In genomic region chr17:35467824-35468223, GRCh38 we compare ENCODE assay signal across 26 cellular contexts. TPM values are rescaled to one million over a fixed set of nuclear protein-coding genes. Genes with fewer than 3 reads are reported as not detected.
DNase-seq lines count a peak whose midpoint lies in the region; ATAC-seq and TF ChIP-seq lines count a peak whose summit lies in the region.
"Had no signal": no experiment of that assay in that cellular context is flagged by ENCODE, and none has a peak within 500 bp of the region (broad histone marks: within the 10 kb centered on the region; RNA-seq: fewer than 3 reads in every experiment).

No MANE protein-coding gene starts in this region.

- POLR2A ChIA-PET in activated CD4-positive, alpha-beta memory T cell treated with anti-CD3 and anti-CD28 coated beads for 36 hours (lab: Charles Lee), result interaction anchor here (0.8 kb wide), 1 partner anchor 8 kb away, joined by 3 read pairs; no protein-coding TSS in a partner anchor
- POLR2A ChIA-PET in naive thymus-derived CD4-positive, alpha-beta T cell (lab: Charles Lee), result interaction anchor here (0.5 to 3.5 kb wide), 14 partner anchors 12 to 311 kb away, joined by 3 to 28 read pairs (median 3); partner anchors contain the start of genes SLFN12L and SLFN13

- H3K4me1 ChIP-seq in naive thymus-derived CD4-positive, alpha-beta T cell (ENCODE audit: control insufficient read depth in 2 of 2, insufficient read depth in 2 of 2, low read length in 2 of 2), result peaks cover 19 to 20% of the 10 kb centered on the region in 2 donors
- H3K4me1 ChIP-seq: breast epithelium had no signal

- H3K4me1 Mint-ChIP-seq in activated T-cell treated with anti-CD3 and anti-CD28 coated beads, Interleukin-2, amount 50 U/mL, for 4 hours (ENCODE audit: low read depth), result peaks cover 37% of the 10 kb centered on the region
- peaks cover 35% of the 10 kb centered on the region for H3K4me1 Mint-ChIP-seq in activated CD4-positive, alpha-beta memory T cell treated with anti-CD3 and anti-CD28 coated beads for 36 hours (ENCODE audit: low read depth)
- peaks cover 23 to 74% (median 45%) of the 10 kb centered on the region in 7 donors for H3K4me1 Mint-ChIP-seq in naive thymus-derived CD4-positive, alpha-beta T cell

- no peaks in the 10 kb centered on the region for H3K27me3 Mint-ChIP-seq in activated T-cell treated with anti-CD3 and anti-CD28 coated beads, Interleukin-2, amount 50 U/mL, for 4 hours (ENCODE audit: low read depth)
- no peaks in the 10 kb centered on the region for H3K27me3 Mint-ChIP-seq in activated CD4-positive, alpha-beta memory T cell treated with anti-CD3 and anti-CD28 coated beads for 36 hours
- no peaks in the 10 kb centered on the region for H3K27me3 Mint-ChIP-seq in naive thymus-derived CD4-positive, alpha-beta T cell

- no peaks in the 10 kb centered on the region for H3K27me3 ChIP-seq in naive thymus-derived CD4-positive, alpha-beta T cell (ENCODE audit: control insufficient read depth in 2 of 2, insufficient read depth in 2 of 2, low read length in 2 of 2)
- H3K27me3 ChIP-seq: breast epithelium had no signal

- no peak for TF ChIP-seq CTCF in GM12865 (IDR thresholded peaks at IDR 0.05; ENCODE audit: insufficient read depth, low read depth, low read length, missing control alignments)

- H3K9me3 ChIP-seq in naive thymus-derived CD4-positive, alpha-beta T cell (ENCODE audit: control insufficient read depth in 2 of 3, low read length in 3 of 3), result peaks cover 0 to 5% (median 0%) of the 10 kb centered on the region in 3 experiments
- H3K9me3 ChIP-seq: breast epithelium, thoracic aorta had no signal

- H3K4me3 Mint-ChIP-seq in activated T-cell treated with anti-CD3 and anti-CD28 coated beads, Interleukin-2, amount 50 U/mL, for 4 hours, result no peak overlapping the region
- no peak overlapping the region for H3K4me3 Mint-ChIP-seq in activated CD4-positive, alpha-beta memory T cell treated with anti-CD3 and anti-CD28 coated beads for 36 hours
- peak overlapping the region; percentile 32 to 72 (median 58) for H3K4me3 Mint-ChIP-seq in naive thymus-derived CD4-positive, alpha-beta T cell
- H3K4me3 Mint-ChIP-seq: CD14-positive monocyte had no signal

- CTCF ChIA-PET in activated CD4-positive, alpha-beta memory T cell treated with anti-CD3 and anti-CD28 coated beads for 36 hours (lab: Charles Lee), result no interaction called here
- CTCF ChIA-PET in naive thymus-derived CD4-positive, alpha-beta T cell (lab: Charles Lee), result interaction anchor here (0.6 kb wide), 1 partner anchor 87 kb away, joined by 3 read pairs; no protein-coding TSS in a partner anchor

- no peak overlapping the region for H3K4me3 ChIP-seq in GM12865 (ENCODE audit: low read depth, low read length)
- H3K4me3 ChIP-seq in naive thymus-derived CD4-positive, alpha-beta T cell (ENCODE audit: low read length), result no peak overlapping the region
- H3K4me3 ChIP-seq: breast epithelium, lung, thoracic aorta had no signal

- ATAC-seq in activated T-cell treated with anti-CD3 and anti-CD28 coated beads, Interleukin-2, amount 50 U/mL, for 4 hours, result peak; percentile 32 to 48
- peak; percentile 75 for ATAC-seq in naive thymus-derived CD4-positive, alpha-beta T cell
- ATAC-seq: PC-3 had no signal

- peaks cover 5% of the 10 kb centered on the region for H3K9me3 Mint-ChIP-seq in activated T-cell treated with anti-CD3 and anti-CD28 coated beads, Interleukin-2, amount 50 U/mL, for 4 hours
- peaks cover 11% of the 10 kb centered on the region for H3K9me3 Mint-ChIP-seq in activated CD4-positive, alpha-beta memory T cell treated with anti-CD3 and anti-CD28 coated beads for 36 hours
- H3K9me3 Mint-ChIP-seq in naive thymus-derived CD4-positive, alpha-beta T cell, result peaks cover 5 to 33% (median 21%) of the 10 kb centered on the region in 11 donors

- H3K36me3 Mint-ChIP-seq in activated T-cell treated with anti-CD3 and anti-CD28 coated beads, Interleukin-2, amount 50 U/mL, for 4 hours (ENCODE audit: insufficient read depth), result peaks cover 21% of the 10 kb centered on the region
- peaks cover 23% of the 10 kb centered on the region for H3K36me3 Mint-ChIP-seq in activated CD4-positive, alpha-beta memory T cell treated with anti-CD3 and anti-CD28 coated beads for 36 hours
- H3K36me3 Mint-ChIP-seq in naive thymus-derived CD4-positive, alpha-beta T cell, result peaks cover 13 to 82% (median 29%) of the 10 kb centered on the region in 5 donors
- H3K36me3 Mint-ChIP-seq: CD14-positive monocyte had no signal

- DNase-seq in activated T-cell treated with anti-CD3 and anti-CD28 coated beads, Interleukin-2, amount 50 U/mL, for 4 hours, result no peak
- DNase-seq in activated T-cell treated with anti-CD3 and anti-CD28 coated beads for 4 hours (no peak), GM12865 (ENCODE audit: low read depth) (peak; percentile 30), KG1 (lab: John Stamatoyannopoulos, UW) (no peak), AG20443 (ENCODE audit: low spot score) (no peak)
- no peak for DNase-seq in activated CD4-positive, alpha-beta memory T cell treated with anti-CD3 and anti-CD28 coated beads for 36 hours
- peak in 4 of 9 donors; percentile 19 to 21 (median 20) for DNase-seq in naive thymus-derived CD4-positive, alpha-beta T cell
- no peak for DNase-seq in stimulated activated CD4-positive, alpha-beta T cell treated with anti-CD3 and anti-CD28 coated beads, Interleukin-4, amount 100 ng/mL, for 1 hour
- DNase-seq: ACHN; cortex of kidney; DMS153; GF-D8; NCI-H1930; NCI-H2227 treated with DMSO at 0.1 percent for 48 hours; NCI-H82; nucleus accumbens; PC-3; SHP77; stimulated activated CD4-positive, alpha-beta T cell treated with anti-CD3 and anti-CD28 coated beads, Interleukin-2, amount 100 ng/mL, for 24 hours; SW 1271 had no signal

- H3K27ac Mint-ChIP-seq in activated CD4-positive, alpha-beta memory T cell treated with anti-CD3 and anti-CD28 coated beads for 36 hours, result peak overlapping the region; percentile 12
- peak overlapping the region; percentile 10 to 89 (median 71) for H3K27ac Mint-ChIP-seq in naive thymus-derived CD4-positive, alpha-beta T cell

- H3K27ac ChIP-seq in naive thymus-derived CD4-positive, alpha-beta T cell (ENCODE audit: low read depth, low read length), result no peak overlapping the region
- H3K27ac ChIP-seq: breast epithelium, KMS-11, thoracic aorta had no signal

- intact Hi-C loops in activated CD4-positive, alpha-beta memory T cell treated with anti-CD3 and anti-CD28 coated beads for 36 hours (cut with micrococcal nuclease), result no loop called here
- intact Hi-C loops in naive thymus-derived CD4-positive, alpha-beta T cell (cut with micrococcal nuclease), result loop anchor here in 1 of 2 donors (2.0 to 5.0 kb wide), 2 partner anchors 19 to 36 kb away; partner anchors contain the start of gene SLFN12

- H3K36me3 ChIP-seq in naive thymus-derived CD4-positive, alpha-beta T cell (ENCODE audit: control insufficient read depth in 2 of 3, insufficient read depth in 3 of 3, low read length in 3 of 3), result no peaks in the 10 kb centered on the region
- H3K36me3 ChIP-seq: breast epithelium, thoracic aorta had no signal

RNA-seq across cellular contexts. Expression of gene SLFN13, which starts 19.3 kb away (rescaled TPM):
- 1 to 10 TPM; 4.3 to 8.1 (median 7.9) TPM for total RNA-seq in activated T-cell treated with anti-CD3 and anti-CD28 coated beads, Interleukin-2, amount 50 U/mL, for 4 hours
- total RNA-seq in activated CD4-positive, alpha-beta memory T cell treated with anti-CD3 and anti-CD28 coated beads for 36 hours, result 10 to 100 TPM; 46.0 to 48.7 TPM
- total RNA-seq in naive thymus-derived CD4-positive, alpha-beta T cell, result 10 to 100 TPM; 10.5 to 64.7 (median 21.0) TPM
- 1 to 10 TPM; 3.6 to 5.4 TPM for polyA plus RNA-seq in naive thymus-derived CD4-positive, alpha-beta T cell
- total RNA-seq: HT-29 had no signal

RNA-seq across cellular contexts. Expression of gene SLFN12, which starts 35.5 kb away (rescaled TPM):
- total RNA-seq in activated T-cell treated with anti-CD3 and anti-CD28 coated beads, Interleukin-2, amount 50 U/mL, for 4 hours, result 1 to 10 TPM in 2 of 3 donors, under 1 TPM in 1; 0.81 to 2.0 (median 1.1) TPM
- 10 to 100 TPM in 1 of 2 experiments, 1 to 10 TPM in 1; 10.0 to 10.7 TPM for total RNA-seq in activated CD4-positive, alpha-beta memory T cell treated with anti-CD3 and anti-CD28 coated beads for 36 hours
- total RNA-seq in naive thymus-derived CD4-positive, alpha-beta T cell, result 10 to 100 TPM in 2 of 5 experiments, 1 to 10 TPM in 3; 4.2 to 14.9 (median 6.5) TPM
- polyA plus RNA-seq in naive thymus-derived CD4-positive, alpha-beta T cell, result 1 to 10 TPM; 2.2 to 2.8 TPM
- total RNA-seq: HT-29, PC-3 had no signal

Comparison
In these comparisons a context has a peak if more than half of its experiments do, and no peak if none do; other contexts are left out.
1. H3K4me3 Mint-ChIP-seq: peak in naive thymus-derived CD4-positive, alpha-beta T cell (10 of 10); none in activated T-cell treated with anti-CD3 and anti-CD28 coated beads, Interleukin-2, amount 50 U/mL, for 4 hours (single experiment) and activated CD4-positive, alpha-beta memory T cell treated with anti-CD3 and anti-CD28 coated beads for 36 hours (single experiment).